ENCODE assay signal across 4 cellular contexts in genomic region chr4:156783963-156784362, GRCh38.
"Had no signal": no experiment of that assay in that cellular context is flagged by ENCODE, and none has a peak within 500 bp of the region (broad histone marks: within the 10 kb centered on the region; RNA-seq: fewer than 3 reads in every experiment).

No MANE protein-coding gene starts in this region.

- H3K9me3 Mint-ChIP-seq: GM23338, H9 had no signal

- H3K4me3 ChIP-seq: GM23338 had no signal

- H3K27ac Mint-ChIP-seq: GM23338, H9 had no signal

- H2AFZ ChIP-seq: GM23338 had no signal

- H3K4me2 ChIP-seq: GM23338 had no signal

- ATAC-seq: GM23338 had no signal

- DNase-seq: H9, HCEC 1CT, IMR-90 had no signal

- H3K4me1 Mint-ChIP-seq: GM23338 had no signal

- H3K4me3 Mint-ChIP-seq: GM23338, H9 had no signal
